25 cellular contexts compared by ENCODE assay signal in the genomic region with DNA sequence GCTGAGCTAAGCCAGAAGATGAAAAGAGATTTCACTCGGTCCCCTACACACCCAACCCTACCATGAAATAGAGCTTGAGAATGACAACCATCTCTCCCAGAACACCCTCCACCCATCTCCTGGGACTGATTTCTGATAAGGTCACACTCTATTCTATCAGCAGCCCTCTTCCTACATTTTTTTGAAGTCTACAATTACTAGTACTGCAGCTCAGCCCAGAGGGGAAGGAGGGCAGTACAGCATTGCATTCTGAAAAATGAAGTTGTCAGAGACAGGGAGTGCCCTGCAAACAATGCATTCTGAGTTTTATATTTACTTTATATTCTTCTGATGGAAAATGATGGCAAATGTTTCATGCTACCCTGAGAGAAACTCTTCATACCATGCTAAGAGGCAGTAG.
DNase-seq lines count a peak whose midpoint lies in the region; ATAC-seq, FAIRE-seq and TF ChIP-seq lines count a peak whose summit lies in the region.
"Had no signal": no experiment of that assay in that cellular context is flagged by ENCODE, and none has a peak within 500 bp of the region (broad histone marks: within the 10 kb centered on the region; RNA-seq: fewer than 3 reads in every experiment).

No MANE protein-coding gene starts in this region.

- H2AFZ ChIP-seq in OCI-LY3 (ENCODE audit: low read depth, low read length) (no peak overlapping the region), keratinocyte (ENCODE audit: control insufficient read depth, low read length) (no peak overlapping the region)

- no peaks in the 10 kb centered on the region for H3K36me3 ChIP-seq in OCI-LY3 (replicated peaks; ENCODE audit: low read depth, low read length)
- no peaks in the 10 kb centered on the region for H3K36me3 ChIP-seq in keratinocyte (ENCODE audit: control insufficient read depth in 2 of 2, extremely low read depth in 1 of 2, insufficient read depth in 2 of 2, low read length in 2 of 2)
- H3K36me3 ChIP-seq: spleen, thoracic aorta had no signal

- H3K4me3 Mint-ChIP-seq in chondrocyte (ENCODE audit: unreplicated experiment) = no peak overlapping the region
- H3K4me3 Mint-ChIP-seq: activated CD4-positive, alpha-beta memory T cell treated with anti-CD3 and anti-CD28 coated beads, Interleukin-2, amount 10 ng/mL, durations not matched to agents 7 days and 5 days; B cell had no signal

- no peaks in the 10 kb centered on the region for H3K79me2 ChIP-seq in OCI-LY3 (ENCODE audit: low read length)
- H3K79me2 ChIP-seq in keratinocyte (ENCODE audit: control insufficient read depth, insufficient read depth, low read length) = no peaks in the 10 kb centered on the region

- H3K4me2 ChIP-seq in OCI-LY3 (ENCODE audit: low read length) = peak overlapping the region; percentile 18; the same call in 1 of the 2 replicates
- no peak overlapping the region for H3K4me2 ChIP-seq in keratinocyte (ENCODE audit: control insufficient read depth, extremely low read depth, insufficient read depth, low read depth, low read length)

- H3K27ac ChIP-seq in OCI-LY3 (ENCODE audit: low read length) (no peak overlapping the region), keratinocyte (ENCODE audit: control insufficient read depth, insufficient read depth, low read length) (no peak overlapping the region)
- H3K27ac ChIP-seq: spleen, thoracic aorta had no signal

- H4K20me1 ChIP-seq in OCI-LY3 (ENCODE audit: insufficient read depth, low read length) (no peaks in the 10 kb centered on the region), keratinocyte (ENCODE audit: control insufficient read depth, extremely low read depth, insufficient read depth, low read length) (no peaks in the 10 kb centered on the region)

- H3K27ac Mint-ChIP-seq in chondrocyte (ENCODE audit: unreplicated experiment) = no peak overlapping the region
- H3K27ac Mint-ChIP-seq: activated CD4-positive, alpha-beta memory T cell treated with anti-CD3 and anti-CD28 coated beads, Interleukin-2, amount 10 ng/mL, durations not matched to agents 7 days and 5 days; B cell had no signal

- no peaks in the 10 kb centered on the region for H3K4me1 Mint-ChIP-seq in chondrocyte (ENCODE audit: low read depth)
- H3K4me1 Mint-ChIP-seq: activated CD4-positive, alpha-beta memory T cell treated with anti-CD3 and anti-CD28 coated beads, Interleukin-2, amount 10 ng/mL, durations not matched to agents 7 days and 5 days; B cell had no signal

- no peaks in the 10 kb centered on the region for H3K9me3 Mint-ChIP-seq in chondrocyte (ENCODE audit: low read depth)
- H3K9me3 Mint-ChIP-seq: activated CD4-positive, alpha-beta memory T cell treated with anti-CD3 and anti-CD28 coated beads, Interleukin-2, amount 10 ng/mL, durations not matched to agents 7 days and 5 days had no signal

- H3K27me3 ChIP-seq in OCI-LY3 (ENCODE audit: low read depth, low read length) = no peaks in the 10 kb centered on the region
- H3K27me3 ChIP-seq in keratinocyte (ENCODE audit: control insufficient read depth, extremely low read depth, insufficient read depth, low read length) = no peaks in the 10 kb centered on the region
- H3K27me3 ChIP-seq: spleen had no signal

- dilution Hi-C loops in keratinocyte (cut with MboI; ENCODE audit: extremely low pct_ligation_motif_present, low sequenced_read_pairs) = no loop called here

- H3K4me3 ChIP-seq in OCI-LY3 (ENCODE audit: low read length) (no peak overlapping the region), keratinocyte (ENCODE audit: control insufficient read depth in 2 of 3, extremely low read depth in 1 of 3, insufficient read depth in 2 of 3, low read depth in 1 of 3, low read length in 3 of 3) (no peak overlapping the region)
- H3K4me3 ChIP-seq: K562, lung, spleen, thoracic aorta had no signal

- no peaks in the 10 kb centered on the region for H3K27me3 Mint-ChIP-seq in chondrocyte (ENCODE audit: low read depth)

- H3K9ac ChIP-seq in OCI-LY3 (ENCODE audit: low read length) = no peak overlapping the region
- no peak overlapping the region for H3K9ac ChIP-seq in keratinocyte (ENCODE audit: control insufficient read depth, extremely low read depth, insufficient read depth, low read length)

- no peaks in the 10 kb centered on the region for H3K9me1 ChIP-seq in keratinocyte (ENCODE audit: control insufficient read depth, extremely low read depth, insufficient read depth, low read length)

- no peak for FAIRE-seq in keratinocyte (lab: Jason Lieb, UNC)
- FAIRE-seq: GM12892, K562 had no signal

- H3K9me3 ChIP-seq in OCI-LY3 (ENCODE audit: insufficient read depth, low read length) = no peaks in the 10 kb centered on the region
- H3K9me3 ChIP-seq in keratinocyte (ENCODE audit: control insufficient read depth, low read depth, low read length) = no peaks in the 10 kb centered on the region
- H3K9me3 ChIP-seq: spleen, thoracic aorta had no signal

- no peak for ATAC-seq in HG02884 (IDR thresholded peaks at IDR 0.05; ENCODE audit: unreplicated experiment)
- ATAC-seq in GM19455 (IDR thresholded peaks at IDR 0.05; ENCODE audit: unreplicated experiment) = no peak
- ATAC-seq: K562 had no signal

- H3K36me3 Mint-ChIP-seq in chondrocyte (ENCODE audit: low read depth) = no peaks in the 10 kb centered on the region

- TF ChIP-seq CTCF in OCI-LY3 (IDR thresholded peaks at IDR 0.05; ENCODE audit: low read depth, low read length) (peak; percentile 65), chondrocyte (IDR thresholded peaks at IDR 0.05) (peak; percentile 45), keratinocyte (optimal IDR thresholded peaks at IDR 0.05 in 1 of 3, IDR thresholded peaks at IDR 0.05 in 1 of 3, conservative IDR thresholded peaks at IDR 0.05 in 1 of 3; ENCODE audit: extremely low read depth in 1 of 3, insufficient read depth in 2 of 3, low read length in 3 of 3) (peak; percentile 6 to 32 (median 15))

- H3K4me1 ChIP-seq in OCI-LY3 (ENCODE audit: low read length) (peaks cover 23% of the 10 kb centered on the region), keratinocyte (ENCODE audit: control insufficient read depth, extremely low read depth, insufficient read depth, low read length) (no peaks in the 10 kb centered on the region)

- DNase-seq in chondrocyte (ENCODE audit: low spot score) = no peak
- no peak for DNase-seq in keratinocyte (ENCODE audit: low read depth, low spot score)
- no peak for DNase-seq in SIG-M5 (lab: John Stamatoyannopoulos, UW)
- DNase-seq in iPS-NIHi11 (ENCODE audit: low spot score) = no peak
- DNase-seq: activated CD4-positive, alpha-beta memory T cell treated with anti-CD3 and anti-CD28 coated beads, Interleukin-2, amount 10 ng/mL, durations not matched to agents 7 days and 5 days; activated gamma-delta T cell treated with Interleukin-2 at 50 U/mL for 16 hours; dermis blood vessel endothelial cell; DMS79; foreskin melanocyte; islet precursor cell; NCI-H1694; NCI-H2171 treated with DMSO at 0.1 percent for 48 hours; NCI-H526; spleen; stimulated activated CD4-positive, alpha-beta T cell treated with anti-CD3 and anti-CD28 coated beads, Interleukin-4, amount 100 ng/mL, for 24 hours; stimulated activated naive CD4-positive, alpha-beta T cell treated with Interleukin-2 at 50 U/mL for 16 hours; T1000 had no signal

Comparison
In these comparisons a context has a peak if more than half of its experiments do, and no peak if none do; other contexts are left out.
1. CTCF ChIP-seq: peak in every context shown above with its lines; median percentile 65 in OCI-LY3; 45 in chondrocyte; 15 in keratinocyte.